ENCODE assay signal across 12 cellular contexts in genomic region chr4:30757357-30757756, GRCh38. TPM values are rescaled to one million over a fixed set of nuclear protein-coding genes. Genes with fewer than 3 reads are reported as not detected.
DNase-seq lines count a peak whose midpoint lies in the region; ATAC-seq and TF ChIP-seq lines count a peak whose summit lies in the region.
"Had no signal": no experiment of that assay in that cellular context is flagged by ENCODE, and none has a peak within 500 bp of the region (broad histone marks: within the 10 kb centered on the region; RNA-seq: fewer than 3 reads in every experiment).

No MANE protein-coding gene starts in this region.

- in situ Hi-C loops in GM23248 (cut with MboI): no loop called here

- no peak overlapping the region for H3K4me3 Mint-ChIP-seq in neural progenitor cell
- H3K4me3 Mint-ChIP-seq: activated CD8-positive, alpha-beta memory T cell treated with anti-CD3 and anti-CD28 coated beads, Interleukin-2, amount 10 ng/mL, durations not matched to agents 7 days and 5 days had no signal

- H3K4me1 Mint-ChIP-seq in neural progenitor cell: peaks cover 3% of the 10 kb centered on the region
- H3K4me1 Mint-ChIP-seq: activated CD8-positive, alpha-beta memory T cell treated with anti-CD3 and anti-CD28 coated beads, Interleukin-2, amount 10 ng/mL, durations not matched to agents 7 days and 5 days had no signal

- DNase-seq in GM23248: peak; percentile 85
- DNase-seq in RPMI7951 (ENCODE audit: low read depth): peak; percentile 1
- DNase-seq in esophagus squamous epithelium (lab: John Stamatoyannopoulos, UW): no peak
- peak; percentile 78 for DNase-seq in retinal pigment epithelial cell (ENCODE audit: low read depth)
- DNase-seq in stimulated activated CD4-positive, alpha-beta T cell treated with anti-CD3 and anti-CD28 coated beads, Interleukin-4, amount 100 ng/mL, for 4 hours: no peak
- DNase-seq in neural progenitor cell (ENCODE audit: low spot score): no peak
- no peak for DNase-seq in HUDEP-2 (lab: John Stamatoyannopoulos, UW; ENCODE audit: unreplicated experiment in 76 of 76)
- DNase-seq: activated CD8-positive, alpha-beta memory T cell treated with anti-CD3 and anti-CD28 coated beads, Interleukin-2, amount 10 ng/mL, durations not matched to agents 7 days and 5 days; DMS79 treated with DMSO at 0.1 percent for 48 hours; mucosa of descending colon had no signal

- H3K4me2 ChIP-seq in GM23248 (ENCODE audit: unreplicated experiment): peak overlapping the region; percentile 58
- no peak overlapping the region for H3K4me2 ChIP-seq in neural progenitor cell

- H3K79me2 ChIP-seq in GM23248 (ENCODE audit: insufficient read depth): no peaks in the 10 kb centered on the region
- H3K79me2 ChIP-seq in neural progenitor cell (ENCODE audit: low read depth): no peaks in the 10 kb centered on the region

- H3K27me3 ChIP-seq in GM23248 (replicated peaks; ENCODE audit: insufficient read depth) (no peaks in the 10 kb centered on the region), esophagus squamous epithelium (no peaks in the 10 kb centered on the region), neural progenitor cell (no peaks in the 10 kb centered on the region)

- ATAC-seq in GM19324 (IDR thresholded peaks at IDR 0.05; ENCODE audit: low FRiP score, unreplicated experiment): no peak
- ATAC-seq: activated CD8-positive, alpha-beta memory T cell treated with anti-CD3 and anti-CD28 coated beads, Interleukin-2, amount 10 ng/mL, durations not matched to agents 7 days and 5 days; mucosa of descending colon had no signal

- H2AFZ ChIP-seq in GM23248 (no peak overlapping the region), neural progenitor cell (replicated peaks) (no peak overlapping the region)

- intact Hi-C loops in esophagus squamous epithelium (cut with DNase I): no loop called here

- H3F3A ChIP-seq in GM23248 (ENCODE audit: insufficient read depth): 0 out of 2 replicates have a peak, but pooled peaks cover 6% of the 10 kb centered on the region
- no peaks in the 10 kb centered on the region for H3F3A ChIP-seq in neural progenitor cell (ENCODE audit: low read depth)

- H3K4me1 ChIP-seq in GM23248 (ENCODE audit: insufficient read depth) (peaks cover 15% of the 10 kb centered on the region), esophagus squamous epithelium (peaks cover 0 to 48% (median 9%) of the 10 kb centered on the region in 3 donors), neural progenitor cell (no peaks in the 10 kb centered on the region)

- H3K27ac ChIP-seq in GM23248 (peak overlapping the region; percentile 22; the same call in 1 of the 2 replicates), esophagus squamous epithelium (peak overlapping the region; percentile 29 to 71 (median 61)), neural progenitor cell (no peak overlapping the region)
- H3K27ac ChIP-seq: HL-60 had no signal

- 30 to 37% methylated on average over 6 of the region's 6 CpGs for WGBS in GM23248 (ENCODE audit: low coverage in 1 of 2, low lambda C conversion rate in 2 of 2, missing lambda C conversion rate in 2 of 2), 2 experiments
- 26 to 36% methylated on average over 6 of the region's 6 CpGs for WGBS in esophagus squamous epithelium, 2 donors

- H3K9me2 ChIP-seq in GM23248 (ENCODE audit: insufficient read depth): no peaks in the 10 kb centered on the region

- TF ChIP-seq POLR2A in esophagus squamous epithelium (IDR thresholded peaks at IDR 0.05): no peak

- H3K9me3 ChIP-seq in GM23248 (ENCODE audit: low read depth): no peaks in the 10 kb centered on the region
- no peaks in the 10 kb centered on the region for H3K9me3 ChIP-seq in esophagus squamous epithelium
- H3K9me3 ChIP-seq in neural progenitor cell (ENCODE audit: low read depth): no peaks in the 10 kb centered on the region
- H3K9me3 ChIP-seq: mucosa of descending colon had no signal

- H3K36me3 ChIP-seq in GM23248 (ENCODE audit: low read depth) (no peaks in the 10 kb centered on the region), esophagus squamous epithelium (no peaks in the 10 kb centered on the region), neural progenitor cell (no peaks in the 10 kb centered on the region)

- H3K9me3 Mint-ChIP-seq in neural progenitor cell: peaks cover 2% of the 10 kb centered on the region

- H3K4me3 ChIP-seq in GM23248 (no peak overlapping the region), esophagus squamous epithelium (no peak overlapping the region), retinal pigment epithelial cell (ENCODE audit: low read length) (no peak overlapping the region), neural progenitor cell (no peak overlapping the region)
- H3K4me3 ChIP-seq: mucosa of descending colon had no signal

- H3K27ac Mint-ChIP-seq in neural progenitor cell: no peak overlapping the region
- H3K27ac Mint-ChIP-seq: activated CD8-positive, alpha-beta memory T cell treated with anti-CD3 and anti-CD28 coated beads, Interleukin-2, amount 10 ng/mL, durations not matched to agents 7 days and 5 days had no signal

- no peaks in the 10 kb centered on the region for H3K27me3 Mint-ChIP-seq in neural progenitor cell (ENCODE audit: insufficient read depth, low read depth)
- H3K27me3 Mint-ChIP-seq: activated CD8-positive, alpha-beta memory T cell treated with anti-CD3 and anti-CD28 coated beads, Interleukin-2, amount 10 ng/mL, durations not matched to agents 7 days and 5 days had no signal

- peaks cover 2% of the 10 kb centered on the region for H3K36me3 Mint-ChIP-seq in neural progenitor cell
- H3K36me3 Mint-ChIP-seq: activated CD8-positive, alpha-beta memory T cell treated with anti-CD3 and anti-CD28 coated beads, Interleukin-2, amount 10 ng/mL, durations not matched to agents 7 days and 5 days had no signal

- TF ChIP-seq CTCF in esophagus squamous epithelium (IDR thresholded peaks at IDR 0.05): no peak
- TF ChIP-seq CTCF in retinal pigment epithelial cell (conservative IDR thresholded peaks at IDR 0.05; ENCODE audit: low read depth, low read length): no peak
- TF ChIP-seq CTCF in neural progenitor cell (IDR thresholded peaks at IDR 0.05): no peak

- H3K9ac ChIP-seq in GM23248 (no peak overlapping the region), neural progenitor cell (no peak overlapping the region)

- H4K20me1 ChIP-seq in GM23248 (ENCODE audit: insufficient read depth) (no peaks in the 10 kb centered on the region), neural progenitor cell (ENCODE audit: low read depth) (no peaks in the 10 kb centered on the region)

RNA-seq across cellular contexts. Expression of gene PCDH7, which starts 37.2 kb away (rescaled TPM):
- 0.38 and 1.1 TPM in 2 replicates for total RNA-seq in GM23248 (2014; rRNA removed; shearing (Covaris generic))
- 0.15 and 0.24 TPM in 2 replicates for polyA plus RNA-seq in GM23248 (2016; fragmentation: Nextera tagmentation; extraction: Ambion mirVana)
- total RNA-seq in RPMI7951 (2014; rRNA removed; shearing (Covaris generic)): 0.60 and 1.2 TPM in 2 replicates
- total RNA-seq in esophagus squamous epithelium: 10 to 100 TPM; 12.0 to 68.9 (median 17.9) TPM
- 7.9 and 8.1 TPM in 2 replicates for total RNA-seq in neural progenitor cell (ENCODE audit: low replicate concordance)
- total RNA-seq: activated CD8-positive, alpha-beta memory T cell treated with anti-CD3 and anti-CD28 coated beads, Interleukin-2, amount 10 ng/mL, durations not matched to agents 7 days and 5 days had no signal

Comparison
In these comparisons a context has a peak if more than half of its experiments do, and no peak if none do; other contexts are left out.
1. DNase-seq: peak in GM23248 (single experiment), RPMI7951 (single experiment) and retinal pigment epithelial cell (single experiment); none in esophagus squamous epithelium (single experiment), stimulated activated CD4-positive, alpha-beta T cell treated with anti-CD3 and anti-CD28 coated beads, Interleukin-4, amount 100 ng/mL, for 4 hours (0 of 2), neural progenitor cell (single experiment) and HUDEP-2 (0 of 76).